In genomic region chr10:16519908-16520861, GRCh38 we compare ENCODE assay signal across 1 cellular context.
TF ChIP-seq lines count a peak whose summit lies in the region.

No MANE protein-coding gene starts in this region.

TF ChIP-seq in neural cell, 6 proteins besides CTCF, POLR2A, EP300 and RAD21 (continued from another document):
- TF ChIP-seq MXI1 (conservative IDR thresholded peaks at IDR 0.05; ENCODE audit: poor library complexity, severe bottlenecking) (no peak), EZH2 (IDR thresholded peaks at IDR 0.05; ENCODE audit: borderline replicate concordance, insufficient read depth, low read length, poor library complexity, severe bottlenecking) (no peak)
